In the genomic region with DNA sequence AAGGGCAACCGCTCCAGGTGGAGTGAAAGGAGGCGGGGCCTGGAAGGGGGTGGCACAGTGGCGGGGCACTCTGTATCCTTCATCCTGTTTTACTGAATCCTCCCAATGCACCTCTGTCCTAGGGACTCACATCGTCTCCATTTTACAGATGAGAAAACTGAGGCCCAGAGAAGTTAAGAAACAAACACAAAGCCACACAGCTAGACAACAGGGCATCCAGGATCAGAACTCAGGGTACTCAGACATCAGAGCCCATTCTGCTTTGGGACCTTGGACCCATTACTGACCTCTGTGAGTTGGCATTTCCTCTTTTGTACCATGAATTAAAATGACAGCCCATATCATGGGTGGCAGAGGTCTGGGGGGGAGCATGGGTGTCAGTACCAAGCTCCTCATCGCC, we compare ENCODE assay signal across 24 cellular contexts.
"Had no signal": no experiment of that assay in that cellular context is flagged by ENCODE, and none has a peak within 500 bp of the region (broad histone marks: within the 10 kb centered on the region; RNA-seq: fewer than 3 reads in every experiment).

No MANE protein-coding gene starts in this region.

- H3K27me3 Mint-ChIP-seq: dendritic cell treated with granulocyte-macrophage colony-stimulating factor and Interleukin-4, amounts not matched to agents 40 ng/mL and 50 ng/mL, for 4 days; effector memory CD8-positive, alpha-beta T cell; memory B cell; natural killer cell treated with Interleukin-12 subunit alpha and Interleukin-12 subunit beta and Interleukin-15 and Interleukin-18, amount 100 ng/mL, for 72 hours; stimulated activated naive B cell treated with anti-CD40 and anti-IgM and Interleukin-4, amounts not matched to agents 10 μg/mL and 1 μg/mL and 100 μg/mL, for 72 hours; stimulated activated naive CD8-positive, alpha-beta T cell treated with anti-CD3 and anti-CD28 coated beads, Interleukin-15, amount 100 ng/mL, for 72 hours had no signal

- H3K9me3 Mint-ChIP-seq: effector memory CD8-positive, alpha-beta T cell; natural killer cell treated with Interleukin-12 subunit alpha and Interleukin-12 subunit beta and Interleukin-15 and Interleukin-18, amount 100 ng/mL, for 72 hours had no signal

- DNase-seq: effector memory CD8-positive, alpha-beta T cell; foreskin keratinocyte; head of caudate nucleus; kidney; left cardiac atrium; left ventricle myocardium inferior; lower lobe of right lung; midbrain; psoas muscle; retina; stimulated activated CD4-positive, alpha-beta T cell treated with anti-CD3 and anti-CD28 coated beads, Interleukin-2, amount 100 ng/mL, for 24 hours; stimulated activated CD4-positive, alpha-beta T cell treated with anti-CD3 and anti-CD28 coated beads, Interleukin-4, amount 100 ng/mL, for 4 hours; stimulated activated naive B cell treated with anti-CD40 and anti-IgM and Interleukin-4, amounts not matched to agents 10 μg/mL and 1 μg/mL and 100 μg/mL, for 72 hours; stimulated activated naive CD8-positive, alpha-beta T cell treated with anti-CD3 and anti-CD28 coated beads, Interleukin-15, amount 100 ng/mL, for 72 hours; testis; upper lobe of right lung had no signal

- H3K9ac ChIP-seq: parathyroid adenoma had no signal

- ATAC-seq: effector memory CD8-positive, alpha-beta T cell; foreskin keratinocyte; left cardiac atrium; lower lobe of right lung; natural killer cell treated with Interleukin-12 subunit alpha and Interleukin-12 subunit beta and Interleukin-15 and Interleukin-18, amount 100 ng/mL, for 72 hours; psoas muscle; sciatic nerve; stimulated activated naive B cell treated with anti-CD40 and anti-IgM and Interleukin-4, amounts not matched to agents 10 μg/mL and 1 μg/mL and 100 μg/mL, for 72 hours; stimulated activated naive CD8-positive, alpha-beta T cell treated with anti-CD3 and anti-CD28 coated beads, Interleukin-15, amount 100 ng/mL, for 72 hours; upper lobe of right lung had no signal

- H3K79me2 ChIP-seq: hepatocyte, parathyroid adenoma had no signal

- H3K4me2 ChIP-seq: hepatocyte had no signal

- H3K4me3 ChIP-seq: hepatocyte, left ventricle myocardium inferior, lower lobe of right lung, psoas muscle, testis, tibial nerve, upper lobe of right lung, vagina had no signal

- H3K4me3 Mint-ChIP-seq: dendritic cell treated with granulocyte-macrophage colony-stimulating factor and Interleukin-4, amounts not matched to agents 40 ng/mL and 50 ng/mL, for 4 days; effector memory CD8-positive, alpha-beta T cell; memory B cell; natural killer cell treated with Interleukin-12 subunit alpha and Interleukin-12 subunit beta and Interleukin-15 and Interleukin-18, amount 100 ng/mL, for 72 hours; stimulated activated naive B cell treated with anti-CD40 and anti-IgM and Interleukin-4, amounts not matched to agents 10 μg/mL and 1 μg/mL and 100 μg/mL, for 72 hours; stimulated activated naive CD8-positive, alpha-beta T cell treated with anti-CD3 and anti-CD28 coated beads, Interleukin-15, amount 100 ng/mL, for 72 hours had no signal

- H3K36me3 ChIP-seq: lower lobe of right lung, upper lobe of right lung, vagina had no signal

- H2AFZ ChIP-seq: hepatocyte, parathyroid adenoma had no signal

- H3K27ac ChIP-seq: foreskin keratinocyte, hepatocyte, left ventricle myocardium inferior, lower lobe of right lung, parathyroid adenoma, psoas muscle, testis, tibial nerve, upper lobe of right lung, vagina had no signal

- H3K27me3 ChIP-seq: foreskin keratinocyte, hepatocyte, testis, tibial nerve, upper lobe of right lung, vagina had no signal

- H3K9me3 ChIP-seq: lower lobe of right lung, testis, upper lobe of right lung, vagina had no signal

- H3K27ac Mint-ChIP-seq: dendritic cell treated with granulocyte-macrophage colony-stimulating factor and Interleukin-4, amounts not matched to agents 40 ng/mL and 50 ng/mL, for 4 days; effector memory CD8-positive, alpha-beta T cell; memory B cell; natural killer cell treated with Interleukin-12 subunit alpha and Interleukin-12 subunit beta and Interleukin-15 and Interleukin-18, amount 100 ng/mL, for 72 hours; stimulated activated naive B cell treated with anti-CD40 and anti-IgM and Interleukin-4, amounts not matched to agents 10 μg/mL and 1 μg/mL and 100 μg/mL, for 72 hours had no signal

- H3K4me1 ChIP-seq: foreskin keratinocyte, left ventricle myocardium inferior, lower lobe of right lung, parathyroid adenoma, psoas muscle, testis, tibial nerve, upper lobe of right lung, vagina had no signal
